In the genomic region with DNA sequence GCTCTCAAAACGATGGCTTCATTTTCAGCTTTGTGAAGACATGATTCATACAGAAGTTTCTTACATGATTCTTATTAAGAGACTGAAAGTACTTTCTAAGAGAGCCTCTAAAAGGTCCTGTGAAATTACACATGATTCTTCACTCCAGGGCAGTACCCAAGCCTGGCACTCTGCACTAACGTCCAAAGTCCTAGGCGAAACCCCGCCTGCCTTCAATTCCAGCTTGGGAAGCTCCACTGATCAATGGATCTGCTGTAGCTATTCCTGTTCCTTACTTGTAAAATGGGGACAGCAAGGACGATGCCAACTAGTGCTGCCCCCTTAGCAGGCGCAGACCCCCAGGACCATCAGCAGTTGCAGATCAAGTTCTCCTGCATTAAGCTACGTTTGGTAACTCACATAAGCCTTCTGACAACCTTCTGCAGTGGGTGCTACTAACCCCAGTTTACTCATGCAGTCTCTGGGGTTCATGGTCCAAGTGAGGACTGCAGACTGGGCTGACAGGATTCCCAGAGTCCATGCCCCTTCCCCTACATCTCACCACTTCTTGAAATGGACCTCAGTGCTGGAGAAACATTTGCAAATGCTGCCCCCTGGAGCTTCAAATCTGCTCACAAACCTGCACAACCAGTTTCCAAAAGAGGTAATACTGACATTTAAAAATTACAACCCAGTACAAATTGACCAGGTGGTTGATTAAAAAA, we compare ENCODE assay signal across 17 cellular contexts. TPM values are rescaled to one million over a fixed set of nuclear protein-coding genes. Genes with fewer than 3 reads are reported as not detected.
DNase-seq lines count a peak whose midpoint lies in the region; ATAC-seq and TF ChIP-seq lines count a peak whose summit lies in the region.
"Had no signal": no experiment of that assay in that cellular context is flagged by ENCODE, and none has a peak within 500 bp of the region (broad histone marks: within the 10 kb centered on the region; RNA-seq: fewer than 3 reads in every experiment).

No MANE protein-coding gene starts in this region.

- H3K9ac ChIP-seq in mammary epithelial cell (ENCODE audit: insufficient read depth, low read length) = no peak overlapping the region

- no peaks in the 10 kb centered on the region for H4K20me1 ChIP-seq in mammary epithelial cell (ENCODE audit: insufficient read depth, low read length)

- WGBS in mammary epithelial cell (ENCODE audit: low coverage, missing lambda C conversion rate) = 82% methylated on average over 7 of the region's 7 CpGs
- WGBS in psoas muscle, 3 donors = 89 to 95% (median 93%) methylated on average over 7 of the region's 7 CpGs

- H3K79me2 ChIP-seq in mammary epithelial cell (ENCODE audit: insufficient read depth, low read length) = peaks cover 17% of the 10 kb centered on the region

- peak; percentile 43 for DNase-seq in Calu3
- peak; percentile 7 for DNase-seq in Kasumi-1 (lab: John Stamatoyannopoulos, UW)
- DNase-seq in mammary epithelial cell = no peak
- DNase-seq in mucosa of descending colon = peak in 1 of 3 donors; percentile 43
- no peak for DNase-seq in T1000 (lab: John Stamatoyannopoulos, UW)
- DNase-seq in SKM-1 (lab: John Stamatoyannopoulos, UW; ENCODE audit: unreplicated experiment) = no peak
- no peak for DNase-seq in psoas muscle
- DNase-seq: activated CD4-positive, alpha-beta T cell treated with anti-CD3 and anti-CD28 coated beads, Interleukin-2, amount 50 U/mL, for 48 hours; activated naive CD4-positive, alpha-beta T cell treated with Interleukin-2 at 50 U/mL for 16 hours; COR-L47; left cardiac atrium; NCI-H1105; ovary; stimulated activated CD4-positive, alpha-beta T cell treated with anti-CD3 and anti-CD28 coated beads, Interleukin-2, amount 100 ng/mL, for 48 hours had no signal

- TF ChIP-seq CTCF in Calu3 (IDR thresholded peaks at IDR 0.05; ENCODE audit: unreplicated experiment) (peak; percentile 18), mammary epithelial cell (conservative IDR thresholded peaks at IDR 0.05 in 1 of 2, IDR thresholded peaks at IDR 0.05 in 1 of 2; ENCODE audit: extremely low read depth in 1 of 2, insufficient read depth in 1 of 2, low read depth in 1 of 2, low read length in 2 of 2) (peak; percentile 11 to 48), mucosa of descending colon (IDR thresholded peaks at IDR 0.05) (no peak), psoas muscle (IDR thresholded peaks at IDR 0.05) (no peak)

- CTCF ChIA-PET in Calu3 (lab: Charles Lee) = interaction anchor here (4.9 kb wide), 1 partner anchor 218 kb away, joined by 43 read pairs; no protein-coding TSS in a partner anchor
- CTCF ChIA-PET in mammary epithelial cell (lab: Charles Lee; ENCODE audit: low non-redundant PET) = interaction anchor here (1.6 kb wide), 1 partner anchor 217 kb away, joined by 7 read pairs; no protein-coding TSS in a partner anchor

- ATAC-seq in mucosa of descending colon = peak; percentile 52
- no peak for ATAC-seq in HG03108 (IDR thresholded peaks at IDR 0.05; ENCODE audit: unreplicated experiment)
- no peak for ATAC-seq in psoas muscle
- ATAC-seq: left cardiac atrium had no signal

- H3K36me3 Mint-ChIP-seq in Calu3 (ENCODE audit: insufficient read depth, unreplicated experiment) = peaks cover 5% of the 10 kb centered on the region

- H3K9me3 ChIP-seq in mammary epithelial cell (replicated peaks; ENCODE audit: insufficient read depth, low read length) (no peaks in the 10 kb centered on the region), mucosa of descending colon (no peaks in the 10 kb centered on the region), psoas muscle (no peaks in the 10 kb centered on the region)
- H3K9me3 ChIP-seq: ovary had no signal

- no peak overlapping the region for H3K4me2 ChIP-seq in mammary epithelial cell (ENCODE audit: insufficient read depth, low read depth, low read length)

- H2AFZ ChIP-seq in mammary epithelial cell (ENCODE audit: low read depth, low read length) = no peak overlapping the region

- H3K27ac ChIP-seq in mammary epithelial cell (ENCODE audit: insufficient read depth, low read depth, low read length) = no peak overlapping the region
- no peak overlapping the region for H3K27ac ChIP-seq in psoas muscle
- H3K27ac ChIP-seq: coronary artery, ovary had no signal

- peaks cover 6% of the 10 kb centered on the region for H3K4me1 Mint-ChIP-seq in Calu3 (ENCODE audit: low read depth, unreplicated experiment)

- dilution Hi-C loops in mammary epithelial cell (cut with HindIII; ENCODE audit: low sequenced_read_pairs) = loop anchor here (10.0 kb wide), 1 partner anchor 189 kb away; no protein-coding TSS in a partner anchor

- in situ Hi-C loops in mammary epithelial cell (cut with MboI; ENCODE audit: low sequenced_read_pairs in 2 of 2) = loop anchor here in 1 of 2 donors (10.0 kb wide), 1 partner anchor 219 kb away; no protein-coding TSS in a partner anchor

- H3K4me3 Mint-ChIP-seq in Calu3 (ENCODE audit: low read depth, unreplicated experiment) = no peak overlapping the region
- H3K4me3 Mint-ChIP-seq: stimulated activated naive CD8-positive, alpha-beta T cell treated with anti-CD3 and anti-CD28 coated beads, Interleukin-15, Interleukin-2, amounts not matched to agents 100 ng/mL and 50 ng/mL, for 24 hours had no signal

- H3K4me1 ChIP-seq in mammary epithelial cell (ENCODE audit: insufficient read depth, low read length) (no peaks in the 10 kb centered on the region), mucosa of descending colon (ENCODE audit: low read depth) (no peaks in the 10 kb centered on the region), psoas muscle (no peaks in the 10 kb centered on the region)

- intact Hi-C loops in Calu3 (cut with micrococcal nuclease; ENCODE audit: unreplicated experiment) (loop anchor here (1.0 kb wide), 1 partner anchor 218 kb away; no protein-coding TSS in a partner anchor), mammary epithelial cell (cut with micrococcal nuclease) (loop anchor here (1.0 kb wide), 1 partner anchor 218 kb away; no protein-coding TSS in a partner anchor), mucosa of descending colon (cut with DNase I, micrococcal nuclease) (no loop called here), psoas muscle (cut with DNase I) (loop anchor here in 1 of 2 donors (10.0 kb wide), 1 partner anchor 551 kb away; no protein-coding TSS in a partner anchor)

- H3K36me3 ChIP-seq in mammary epithelial cell (ENCODE audit: insufficient read depth, low read length) (peaks cover 21% of the 10 kb centered on the region), mucosa of descending colon (ENCODE audit: low read depth) (no peaks in the 10 kb centered on the region), psoas muscle (ENCODE audit: insufficient read depth in 1 of 2, low read depth in 1 of 2) (peaks cover 25 to 63% of the 10 kb centered on the region in 2 donors)
- H3K36me3 ChIP-seq: ovary had no signal

- H3K4me3 ChIP-seq in mammary epithelial cell (replicated peaks in 1 of 3; ENCODE audit: insufficient read depth in 1 of 3, low read depth in 2 of 3, low read length in 3 of 3) (no peak overlapping the region), mucosa of descending colon (no peak overlapping the region), psoas muscle (no peak overlapping the region)
- H3K4me3 ChIP-seq: coronary artery, ovary had no signal

- H3K27me3 ChIP-seq in mammary epithelial cell (ENCODE audit: insufficient read depth, low read length) (no peaks in the 10 kb centered on the region), psoas muscle (ENCODE audit: insufficient read depth in 3 of 3, low read length in 2 of 3) (no peaks in the 10 kb centered on the region)
- H3K27me3 ChIP-seq: ovary had no signal

- H3K9me3 Mint-ChIP-seq in Calu3 (ENCODE audit: low read depth, unreplicated experiment) = no peaks in the 10 kb centered on the region
- H3K9me3 Mint-ChIP-seq: stimulated activated naive CD8-positive, alpha-beta T cell treated with anti-CD3 and anti-CD28 coated beads, Interleukin-15, Interleukin-2, amounts not matched to agents 100 ng/mL and 50 ng/mL, for 24 hours had no signal

- BruUV-seq in Calu3 (replicated peaks; lab: Mats Ljungman, UMichigan) (no TSS peak), mammary epithelial cell (replicated peaks; lab: Mats Ljungman, UMichigan) (no TSS peak)

- no peak overlapping the region for H3K27ac Mint-ChIP-seq in Calu3 (ENCODE audit: unreplicated experiment)
- H3K27ac Mint-ChIP-seq: stimulated activated naive CD8-positive, alpha-beta T cell treated with anti-CD3 and anti-CD28 coated beads, Interleukin-15, Interleukin-2, amounts not matched to agents 100 ng/mL and 50 ng/mL, for 24 hours had no signal

- H3K27me3 Mint-ChIP-seq in Calu3 (ENCODE audit: unreplicated experiment) = no peaks in the 10 kb centered on the region
- H3K27me3 Mint-ChIP-seq: stimulated activated naive CD8-positive, alpha-beta T cell treated with anti-CD3 and anti-CD28 coated beads, Interleukin-15, Interleukin-2, amounts not matched to agents 100 ng/mL and 50 ng/mL, for 24 hours had no signal

RNA-seq across cellular contexts. Expression of gene CHCHD4, which starts 10.6 kb away (rescaled TPM):
- 14.3 and 16.7 TPM in 2 replicates for total RNA-seq in Calu3 (2022)
- total RNA-seq in mammary epithelial cell = 10 to 100 TPM in 1 of 2 donors, 1 to 10 TPM in 1; 7.2 to 22.9 TPM
- 22.9 TPM for polyA plus RNA-seq in mammary epithelial cell
- 13.1 TPM for polyA minus RNA-seq in mammary epithelial cell
- 10 to 100 TPM; 15.1 to 32.6 (median 15.2) TPM for total RNA-seq in mucosa of descending colon
- 10 to 100 TPM; 18.5 to 26.8 (median 19.5) TPM for total RNA-seq in psoas muscle
- polyA plus RNA-seq in psoas muscle = 10 to 100 TPM; 29.5 to 55.4 (median 38.0) TPM

RNA-seq across cellular contexts. Expression of gene TMEM43, which starts 10.7 kb away (rescaled TPM):
- 56.2 and 57.0 TPM in 2 replicates for total RNA-seq in Calu3 (2022)
- 100 to 1,000 TPM in 1 of 2 donors, 10 to 100 TPM in 1; 85.2 to 143 TPM for total RNA-seq in mammary epithelial cell
- polyA plus RNA-seq in mammary epithelial cell = 91.5 TPM
- 127 TPM for polyA minus RNA-seq in mammary epithelial cell
- 10 to 100 TPM; 23.1 to 50.4 (median 31.3) TPM for total RNA-seq in mucosa of descending colon
- total RNA-seq in psoas muscle = 100 to 1,000 TPM in 1 of 4 donors, 10 to 100 TPM in 3; 28.2 to 107 (median 34.2) TPM
- 10 to 100 TPM; 41.5 to 79.0 (median 48.5) TPM for polyA plus RNA-seq in psoas muscle

Comparison
In these comparisons a context has a peak if more than half of its experiments do, and no peak if none do; other contexts are left out.
1. DNase-seq: peak in Calu3 (single experiment) and Kasumi-1 (2 of 2); none in mammary epithelial cell (single experiment), T1000 (single experiment), SKM-1 (single experiment) and psoas muscle (0 of 2).
2. CTCF ChIP-seq: peak in Calu3 (single experiment) and mammary epithelial cell (2 of 2); none in mucosa of descending colon (single experiment) and psoas muscle (single experiment).
3. intact Hi-C loops: an anchor here in Calu3 (1.0 kb wide) and mammary epithelial cell (1.0 kb wide); none called in mucosa of descending colon.